Comparison of ENCODE assay signal across 1 cellular context in the genomic region with DNA sequence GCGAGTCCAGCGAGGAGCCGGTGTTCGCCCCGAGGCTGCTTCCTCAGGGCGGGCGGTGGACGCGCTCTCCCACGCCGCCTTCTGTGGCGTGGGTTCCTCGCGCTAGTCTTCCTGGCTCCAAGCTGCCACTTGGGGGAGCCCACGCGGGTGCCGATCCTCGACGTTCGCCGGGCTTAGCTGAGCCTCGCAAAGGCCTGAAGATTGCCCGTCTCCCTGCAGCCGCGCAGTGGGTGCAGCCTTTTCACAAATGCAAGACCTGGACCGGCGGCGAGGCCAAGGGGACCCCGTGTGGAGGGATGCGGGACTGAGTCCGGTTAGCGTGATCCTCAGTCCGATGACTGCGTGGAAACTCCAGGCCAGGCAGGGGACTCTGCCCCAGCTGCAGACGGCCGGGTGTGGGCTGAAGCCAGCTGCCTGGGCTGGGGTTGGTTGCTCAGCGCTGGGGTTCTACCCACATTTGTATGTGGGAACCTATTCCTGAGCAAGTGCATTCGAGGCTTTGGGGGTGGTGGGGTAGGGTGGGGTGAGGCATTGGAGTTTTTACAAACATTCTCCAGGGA.
TF ChIP-seq lines count a peak whose summit lies in the region.

No MANE protein-coding gene starts in this region.

TF ChIP-seq in HEK293, 187 proteins besides CTCF, POLR2A, EP300 and RAD21 (continued from another document and continues in another):
- TF ChIP-seq, protein P1, sequence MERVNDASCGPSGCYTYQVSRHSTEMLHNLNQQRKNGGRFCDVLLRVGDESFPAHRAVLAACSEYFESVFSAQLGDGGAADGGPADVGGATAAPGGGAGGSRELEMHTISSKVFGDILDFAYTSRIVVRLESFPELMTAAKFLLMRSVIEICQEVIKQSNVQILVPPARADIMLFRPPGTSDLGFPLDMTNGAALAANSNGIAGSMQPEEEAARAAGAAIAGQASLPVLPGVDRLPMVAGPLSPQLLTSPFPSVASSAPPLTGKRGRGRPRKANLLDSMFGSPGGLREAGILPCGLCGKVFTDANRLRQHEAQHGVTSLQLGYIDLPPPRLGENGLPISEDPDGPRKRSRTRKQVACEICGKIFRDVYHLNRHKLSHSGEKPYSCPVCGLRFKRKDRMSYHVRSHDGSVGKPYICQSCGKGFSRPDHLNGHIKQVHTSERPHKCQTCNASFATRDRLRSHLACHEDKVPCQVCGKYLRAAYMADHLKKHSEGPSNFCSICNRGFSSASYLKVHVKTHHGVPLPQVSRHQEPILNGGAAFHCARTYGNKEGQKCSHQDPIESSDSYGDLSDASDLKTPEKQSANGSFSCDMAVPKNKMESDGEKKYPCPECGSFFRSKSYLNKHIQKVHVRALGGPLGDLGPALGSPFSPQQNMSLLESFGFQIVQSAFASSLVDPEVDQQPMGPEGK (tag by site-specific recombination; IDR thresholded peaks at IDR 0.05) = peak; percentile 36; the same call in 1 of the 2 replicates
- TF ChIP-seq ZNF24 (tag by site-specific recombination; IDR thresholded peaks at IDR 0.05) = no peak; the same call in 1 of the 2 replicates
- TF ChIP-seq ZNF211 (tag by site-specific recombination; IDR thresholded peaks at IDR 0.05; ENCODE audit: low read depth) = no peak
- TF ChIP-seq ZNF843 (tag by site-specific recombination; IDR thresholded peaks at IDR 0.05) = peak; percentile 76
- TF ChIP-seq ZNF830 (tag by site-specific recombination; IDR thresholded peaks at IDR 0.05; ENCODE audit: low read depth) = no peak
- TF ChIP-seq, protein P2, sequence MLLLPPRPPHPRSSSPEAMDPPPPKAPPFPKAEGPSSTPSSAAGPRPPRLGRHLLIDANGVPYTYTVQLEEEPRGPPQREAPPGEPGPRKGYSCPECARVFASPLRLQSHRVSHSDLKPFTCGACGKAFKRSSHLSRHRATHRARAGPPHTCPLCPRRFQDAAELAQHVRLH (tag by site-specific recombination; IDR thresholded peaks at IDR 0.05) = peak; percentile 55
- TF ChIP-seq, protein P3, sequence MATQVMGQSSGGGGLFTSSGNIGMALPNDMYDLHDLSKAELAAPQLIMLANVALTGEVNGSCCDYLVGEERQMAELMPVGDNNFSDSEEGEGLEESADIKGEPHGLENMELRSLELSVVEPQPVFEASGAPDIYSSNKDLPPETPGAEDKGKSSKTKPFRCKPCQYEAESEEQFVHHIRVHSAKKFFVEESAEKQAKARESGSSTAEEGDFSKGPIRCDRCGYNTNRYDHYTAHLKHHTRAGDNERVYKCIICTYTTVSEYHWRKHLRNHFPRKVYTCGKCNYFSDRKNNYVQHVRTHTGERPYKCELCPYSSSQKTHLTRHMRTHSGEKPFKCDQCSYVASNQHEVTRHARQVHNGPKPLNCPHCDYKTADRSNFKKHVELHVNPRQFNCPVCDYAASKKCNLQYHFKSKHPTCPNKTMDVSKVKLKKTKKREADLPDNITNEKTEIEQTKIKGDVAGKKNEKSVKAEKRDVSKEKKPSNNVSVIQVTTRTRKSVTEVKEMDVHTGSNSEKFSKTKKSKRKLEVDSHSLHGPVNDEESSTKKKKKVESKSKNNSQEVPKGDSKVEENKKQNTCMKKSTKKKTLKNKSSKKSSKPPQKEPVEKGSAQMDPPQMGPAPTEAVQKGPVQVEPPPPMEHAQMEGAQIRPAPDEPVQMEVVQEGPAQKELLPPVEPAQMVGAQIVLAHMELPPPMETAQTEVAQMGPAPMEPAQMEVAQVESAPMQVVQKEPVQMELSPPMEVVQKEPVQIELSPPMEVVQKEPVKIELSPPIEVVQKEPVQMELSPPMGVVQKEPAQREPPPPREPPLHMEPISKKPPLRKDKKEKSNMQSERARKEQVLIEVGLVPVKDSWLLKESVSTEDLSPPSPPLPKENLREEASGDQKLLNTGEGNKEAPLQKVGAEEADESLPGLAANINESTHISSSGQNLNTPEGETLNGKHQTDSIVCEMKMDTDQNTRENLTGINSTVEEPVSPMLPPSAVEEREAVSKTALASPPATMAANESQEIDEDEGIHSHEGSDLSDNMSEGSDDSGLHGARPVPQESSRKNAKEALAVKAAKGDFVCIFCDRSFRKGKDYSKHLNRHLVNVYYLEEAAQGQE (tag by site-specific recombination; IDR thresholded peaks at IDR 0.05) = peak; percentile 66; the same call in 1 of the 2 replicates
- peak; percentile 96; the same call in 1 of the 2 replicates for TF ChIP-seq ZNF777 (tag by site-specific recombination; IDR thresholded peaks at IDR 0.05; ENCODE audit: borderline replicate concordance)
- TF ChIP-seq, protein P4, sequence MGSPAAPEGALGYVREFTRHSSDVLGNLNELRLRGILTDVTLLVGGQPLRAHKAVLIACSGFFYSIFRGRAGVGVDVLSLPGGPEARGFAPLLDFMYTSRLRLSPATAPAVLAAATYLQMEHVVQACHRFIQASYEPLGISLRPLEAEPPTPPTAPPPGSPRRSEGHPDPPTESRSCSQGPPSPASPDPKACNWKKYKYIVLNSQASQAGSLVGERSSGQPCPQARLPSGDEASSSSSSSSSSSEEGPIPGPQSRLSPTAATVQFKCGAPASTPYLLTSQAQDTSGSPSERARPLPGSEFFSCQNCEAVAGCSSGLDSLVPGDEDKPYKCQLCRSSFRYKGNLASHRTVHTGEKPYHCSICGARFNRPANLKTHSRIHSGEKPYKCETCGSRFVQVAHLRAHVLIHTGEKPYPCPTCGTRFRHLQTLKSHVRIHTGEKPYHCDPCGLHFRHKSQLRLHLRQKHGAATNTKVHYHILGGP (tag by site-specific recombination; IDR thresholded peaks at IDR 0.05) = no peak
- TF ChIP-seq ZNF658 (tag by site-specific recombination; IDR thresholded peaks at IDR 0.05) = no peak
- no peak; the same call in 1 of the 2 replicates for TF ChIP-seq KLF9 (tag by site-specific recombination; IDR thresholded peaks at IDR 0.05; ENCODE audit: low read depth)
- TF ChIP-seq YY2 (tag by site-specific recombination; IDR thresholded peaks at IDR 0.05) = peak; percentile 55
- TF ChIP-seq, protein P5, sequence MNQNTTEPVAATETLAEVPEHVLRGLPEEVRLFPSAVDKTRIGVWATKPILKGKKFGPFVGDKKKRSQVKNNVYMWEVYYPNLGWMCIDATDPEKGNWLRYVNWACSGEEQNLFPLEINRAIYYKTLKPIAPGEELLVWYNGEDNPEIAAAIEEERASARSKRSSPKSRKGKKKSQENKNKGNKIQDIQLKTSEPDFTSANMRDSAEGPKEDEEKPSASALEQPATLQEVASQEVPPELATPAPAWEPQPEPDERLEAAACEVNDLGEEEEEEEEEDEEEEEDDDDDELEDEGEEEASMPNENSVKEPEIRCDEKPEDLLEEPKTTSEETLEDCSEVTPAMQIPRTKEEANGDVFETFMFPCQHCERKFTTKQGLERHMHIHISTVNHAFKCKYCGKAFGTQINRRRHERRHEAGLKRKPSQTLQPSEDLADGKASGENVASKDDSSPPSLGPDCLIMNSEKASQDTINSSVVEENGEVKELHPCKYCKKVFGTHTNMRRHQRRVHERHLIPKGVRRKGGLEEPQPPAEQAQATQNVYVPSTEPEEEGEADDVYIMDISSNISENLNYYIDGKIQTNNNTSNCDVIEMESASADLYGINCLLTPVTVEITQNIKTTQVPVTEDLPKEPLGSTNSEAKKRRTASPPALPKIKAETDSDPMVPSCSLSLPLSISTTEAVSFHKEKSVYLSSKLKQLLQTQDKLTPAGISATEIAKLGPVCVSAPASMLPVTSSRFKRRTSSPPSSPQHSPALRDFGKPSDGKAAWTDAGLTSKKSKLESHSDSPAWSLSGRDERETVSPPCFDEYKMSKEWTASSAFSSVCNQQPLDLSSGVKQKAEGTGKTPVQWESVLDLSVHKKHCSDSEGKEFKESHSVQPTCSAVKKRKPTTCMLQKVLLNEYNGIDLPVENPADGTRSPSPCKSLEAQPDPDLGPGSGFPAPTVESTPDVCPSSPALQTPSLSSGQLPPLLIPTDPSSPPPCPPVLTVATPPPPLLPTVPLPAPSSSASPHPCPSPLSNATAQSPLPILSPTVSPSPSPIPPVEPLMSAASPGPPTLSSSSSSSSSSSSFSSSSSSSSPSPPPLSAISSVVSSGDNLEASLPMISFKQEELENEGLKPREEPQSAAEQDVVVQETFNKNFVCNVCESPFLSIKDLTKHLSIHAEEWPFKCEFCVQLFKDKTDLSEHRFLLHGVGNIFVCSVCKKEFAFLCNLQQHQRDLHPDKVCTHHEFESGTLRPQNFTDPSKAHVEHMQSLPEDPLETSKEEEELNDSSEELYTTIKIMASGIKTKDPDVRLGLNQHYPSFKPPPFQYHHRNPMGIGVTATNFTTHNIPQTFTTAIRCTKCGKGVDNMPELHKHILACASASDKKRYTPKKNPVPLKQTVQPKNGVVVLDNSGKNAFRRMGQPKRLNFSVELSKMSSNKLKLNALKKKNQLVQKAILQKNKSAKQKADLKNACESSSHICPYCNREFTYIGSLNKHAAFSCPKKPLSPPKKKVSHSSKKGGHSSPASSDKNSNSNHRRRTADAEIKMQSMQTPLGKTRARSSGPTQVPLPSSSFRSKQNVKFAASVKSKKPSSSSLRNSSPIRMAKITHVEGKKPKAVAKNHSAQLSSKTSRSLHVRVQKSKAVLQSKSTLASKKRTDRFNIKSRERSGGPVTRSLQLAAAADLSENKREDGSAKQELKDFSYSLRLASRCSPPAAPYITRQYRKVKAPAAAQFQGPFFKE (tag by site-specific recombination; IDR thresholded peaks at IDR 0.05; ENCODE audit: borderline replicate concordance) = no peak
- TF ChIP-seq ZNF274 (IDR thresholded peaks at IDR 0.05; ENCODE audit: low read length) = no peak
- TF ChIP-seq ZNF274 (tag by site-specific recombination; IDR thresholded peaks at IDR 0.05; ENCODE audit: borderline replicate concordance) = peak; percentile 30; the same call in 1 of the 2 replicates
- TF ChIP-seq, protein P6, sequence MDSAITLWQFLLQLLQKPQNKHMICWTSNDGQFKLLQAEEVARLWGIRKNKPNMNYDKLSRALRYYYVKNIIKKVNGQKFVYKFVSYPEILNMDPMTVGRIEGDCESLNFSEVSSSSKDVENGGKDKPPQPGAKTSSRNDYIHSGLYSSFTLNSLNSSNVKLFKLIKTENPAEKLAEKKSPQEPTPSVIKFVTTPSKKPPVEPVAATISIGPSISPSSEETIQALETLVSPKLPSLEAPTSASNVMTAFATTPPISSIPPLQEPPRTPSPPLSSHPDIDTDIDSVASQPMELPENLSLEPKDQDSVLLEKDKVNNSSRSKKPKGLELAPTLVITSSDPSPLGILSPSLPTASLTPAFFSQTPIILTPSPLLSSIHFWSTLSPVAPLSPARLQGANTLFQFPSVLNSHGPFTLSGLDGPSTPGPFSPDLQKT (IDR thresholded peaks at IDR 0.05; ENCODE audit: borderline replicate concordance, low read depth, low read length) = no peak
- no peak for TF ChIP-seq ZFP3 (tag by site-specific recombination; IDR thresholded peaks at IDR 0.05; ENCODE audit: low read depth)
- TF ChIP-seq ZNF548 (tag by site-specific recombination; IDR thresholded peaks at IDR 0.05) = no peak
- TF ChIP-seq ZNF324 (tag by site-specific recombination; IDR thresholded peaks at IDR 0.05) = no peak
- TF ChIP-seq GLI2 (tag by site-specific recombination; IDR thresholded peaks at IDR 0.05; ENCODE audit: borderline replicate concordance, low read depth) = no peak
- TF ChIP-seq, protein P7, sequence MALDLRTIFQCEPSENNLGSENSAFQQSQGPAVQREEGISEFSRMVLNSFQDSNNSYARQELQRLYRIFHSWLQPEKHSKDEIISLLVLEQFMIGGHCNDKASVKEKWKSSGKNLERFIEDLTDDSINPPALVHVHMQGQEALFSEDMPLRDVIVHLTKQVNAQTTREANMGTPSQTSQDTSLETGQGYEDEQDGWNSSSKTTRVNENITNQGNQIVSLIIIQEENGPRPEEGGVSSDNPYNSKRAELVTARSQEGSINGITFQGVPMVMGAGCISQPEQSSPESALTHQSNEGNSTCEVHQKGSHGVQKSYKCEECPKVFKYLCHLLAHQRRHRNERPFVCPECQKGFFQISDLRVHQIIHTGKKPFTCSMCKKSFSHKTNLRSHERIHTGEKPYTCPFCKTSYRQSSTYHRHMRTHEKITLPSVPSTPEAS (tag by site-specific recombination; IDR thresholded peaks at IDR 0.05) = no peak
- peak; percentile 72; the same call in 1 of the 2 replicates for TF ChIP-seq ZNF169 (tag by site-specific recombination; IDR thresholded peaks at IDR 0.05)
- TF ChIP-seq ZNF76 (tag by site-specific recombination; IDR thresholded peaks at IDR 0.05; ENCODE audit: borderline replicate concordance, low read depth) = peak; percentile 65
- TF ChIP-seq ZNF654 (tag by site-specific recombination; IDR thresholded peaks at IDR 0.05; ENCODE audit: low read depth) = no peak
- TF ChIP-seq, protein P8, sequence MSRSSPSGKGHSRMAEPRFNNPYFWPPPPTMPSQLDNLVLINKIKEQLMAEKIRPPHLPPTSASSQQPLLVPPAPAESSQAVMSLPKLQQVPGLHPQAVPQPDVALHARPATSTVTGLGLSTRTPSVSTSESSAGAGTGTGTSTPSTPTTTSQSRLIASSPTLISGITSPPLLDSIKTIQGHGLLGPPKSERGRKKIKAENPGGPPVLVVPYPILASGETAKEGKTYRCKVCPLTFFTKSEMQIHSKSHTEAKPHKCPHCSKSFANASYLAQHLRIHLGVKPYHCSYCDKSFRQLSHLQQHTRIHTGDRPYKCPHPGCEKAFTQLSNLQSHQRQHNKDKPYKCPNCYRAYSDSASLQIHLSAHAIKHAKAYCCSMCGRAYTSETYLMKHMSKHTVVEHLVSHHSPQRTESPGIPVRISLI (tag by site-specific recombination; IDR thresholded peaks at IDR 0.05) = no peak
- peak; percentile 24 for TF ChIP-seq ZSCAN30 (tag by site-specific recombination; IDR thresholded peaks at IDR 0.05)
- TF ChIP-seq ZNF184 (tag by site-specific recombination; IDR thresholded peaks at IDR 0.05) = no peak
- peak; percentile 100 for TF ChIP-seq ZNF785 (tag by site-specific recombination; IDR thresholded peaks at IDR 0.05)
- no peak; the same call in 1 of the 2 replicates for TF ChIP-seq YY1 (tag by site-specific recombination; IDR thresholded peaks at IDR 0.05)
- TF ChIP-seq ZNF132 (tag by site-specific recombination; IDR thresholded peaks at IDR 0.05; ENCODE audit: borderline replicate concordance) = no peak
- 0 out of 2 replicates have a peak, but pooled peaks have one; percentile 7 for TF ChIP-seq KLF10 (tag by site-specific recombination; IDR thresholded peaks at IDR 0.05)
- no peak for TF ChIP-seq ZNF214 (tag by site-specific recombination; IDR thresholded peaks at IDR 0.05; ENCODE audit: borderline replicate concordance)
- TF ChIP-seq, protein P9, sequence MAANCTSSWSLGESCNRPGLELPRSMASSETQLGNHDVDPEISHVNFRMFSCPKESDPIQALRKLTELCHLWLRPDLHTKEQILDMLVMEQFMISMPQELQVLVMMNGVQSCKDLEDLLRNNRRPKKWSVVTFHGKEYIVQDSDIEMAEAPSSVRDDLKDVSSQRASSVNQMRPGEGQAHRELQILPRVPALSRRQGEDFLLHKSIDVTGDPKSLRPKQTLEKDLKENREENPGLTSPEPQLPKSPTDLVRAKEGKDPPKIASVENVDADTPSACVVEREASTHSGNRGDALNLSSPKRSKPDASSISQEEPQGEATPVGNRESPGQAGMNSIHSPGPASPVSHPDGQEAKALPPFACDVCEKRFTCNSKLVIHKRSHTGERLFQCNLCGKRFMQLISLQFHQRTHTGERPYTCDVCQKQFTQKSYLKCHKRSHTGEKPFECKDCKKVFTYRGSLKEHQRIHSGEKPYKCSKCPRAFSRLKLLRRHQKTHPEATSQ (tag by site-specific recombination; IDR thresholded peaks at IDR 0.05) = 0 out of 2 replicates have a peak, but pooled peaks have one; percentile 27
- TF ChIP-seq ZNF707 (tag by site-specific recombination; IDR thresholded peaks at IDR 0.05) = no peak
- TF ChIP-seq ZNF624 (tag by site-specific recombination; IDR thresholded peaks at IDR 0.05) = no peak
- TF ChIP-seq ZBTB21 (tag by site-specific recombination; IDR thresholded peaks at IDR 0.05) = no peak
